Comparison of ENCODE assay signal across 1 cellular context in genomic region chr2:134718095-134718955, GRCh38.
TF ChIP-seq lines count a peak whose summit lies in the region.

No MANE protein-coding gene starts in this region.

TF ChIP-seq in WTC11, 78 proteins besides CTCF, POLR2A, EP300 and RAD21 (continued from another document):
- no peak for TF ChIP-seq ZNF317 (CRISPR knock-in tag; IDR thresholded peaks at IDR 0.05; ENCODE audit: borderline replicate concordance, low read depth)
- no peak for TF ChIP-seq E2F5 (CRISPR knock-in tag; IDR thresholded peaks at IDR 0.05)
- no peak for TF ChIP-seq ZMAT4 (CRISPR knock-in tag; IDR thresholded peaks at IDR 0.05)
- no peak for TF ChIP-seq ZNF219 (CRISPR knock-in tag; IDR thresholded peaks at IDR 0.05; ENCODE audit: borderline replicate concordance)
- TF ChIP-seq HMGXB4 (CRISPR knock-in tag; IDR thresholded peaks at IDR 0.05): peak; percentile 73; the same call in 1 of the 2 replicates
- TF ChIP-seq ZNF121 (CRISPR knock-in tag; IDR thresholded peaks at IDR 0.05): no peak
- no peak for TF ChIP-seq ELF4 (CRISPR knock-in tag; IDR thresholded peaks at IDR 0.05; ENCODE audit: low read depth)
- TF ChIP-seq ZNF423 (CRISPR knock-in tag; IDR thresholded peaks at IDR 0.05): peak; percentile 43; the same call in 1 of the 2 replicates
- TF ChIP-seq FOXP1 (CRISPR knock-in tag; IDR thresholded peaks at IDR 0.05; ENCODE audit: borderline replicate concordance): no peak
- TF ChIP-seq SMAD3 (CRISPR knock-in tag; IDR thresholded peaks at IDR 0.05; ENCODE audit: borderline replicate concordance): no peak
- TF ChIP-seq GTF2I (CRISPR knock-in tag; conservative IDR thresholded peaks at IDR 0.05): no peak
- TF ChIP-seq GRHL2 (CRISPR knock-in tag; IDR thresholded peaks at IDR 0.05; ENCODE audit: insufficient replicate concordance, severe bottlenecking): no peak
